1 cellular context compared by ENCODE assay signal in the genomic region with DNA sequence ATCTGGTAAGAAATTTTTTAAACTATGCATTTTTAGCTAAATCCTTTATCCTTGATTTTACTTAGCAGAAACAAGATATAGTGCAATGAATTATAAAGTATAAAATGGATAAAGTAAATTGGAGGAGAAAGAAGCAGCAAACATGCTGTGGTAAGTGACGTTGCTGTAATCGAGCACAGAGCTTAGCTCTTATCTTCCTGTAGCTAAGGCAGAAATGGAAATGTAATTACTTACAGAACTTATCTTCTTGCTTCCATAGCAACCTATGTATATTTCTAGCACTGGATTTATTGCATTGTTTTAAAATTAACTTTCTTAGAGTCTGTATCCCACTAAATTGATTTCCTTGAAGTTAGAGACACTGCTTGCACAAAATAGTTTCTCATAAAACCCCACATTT.
TF ChIP-seq lines count a peak whose summit lies in the region.

No MANE protein-coding gene starts in this region.

TF ChIP-seq in SK-N-SH, 30 proteins besides CTCF, POLR2A, EP300 and RAD21 (continued from another document):
- TF ChIP-seq, protein P1, sequence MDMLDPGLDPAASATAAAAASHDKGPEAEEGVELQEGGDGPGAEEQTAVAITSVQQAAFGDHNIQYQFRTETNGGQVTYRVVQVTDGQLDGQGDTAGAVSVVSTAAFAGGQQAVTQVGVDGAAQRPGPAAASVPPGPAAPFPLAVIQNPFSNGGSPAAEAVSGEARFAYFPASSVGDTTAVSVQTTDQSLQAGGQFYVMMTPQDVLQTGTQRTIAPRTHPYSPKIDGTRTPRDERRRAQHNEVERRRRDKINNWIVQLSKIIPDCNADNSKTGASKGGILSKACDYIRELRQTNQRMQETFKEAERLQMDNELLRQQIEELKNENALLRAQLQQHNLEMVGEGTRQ (IDR thresholded peaks at IDR 0.05; ENCODE audit: borderline replicate concordance, low read depth, low read length): no peak
- TF ChIP-seq, protein P2, sequence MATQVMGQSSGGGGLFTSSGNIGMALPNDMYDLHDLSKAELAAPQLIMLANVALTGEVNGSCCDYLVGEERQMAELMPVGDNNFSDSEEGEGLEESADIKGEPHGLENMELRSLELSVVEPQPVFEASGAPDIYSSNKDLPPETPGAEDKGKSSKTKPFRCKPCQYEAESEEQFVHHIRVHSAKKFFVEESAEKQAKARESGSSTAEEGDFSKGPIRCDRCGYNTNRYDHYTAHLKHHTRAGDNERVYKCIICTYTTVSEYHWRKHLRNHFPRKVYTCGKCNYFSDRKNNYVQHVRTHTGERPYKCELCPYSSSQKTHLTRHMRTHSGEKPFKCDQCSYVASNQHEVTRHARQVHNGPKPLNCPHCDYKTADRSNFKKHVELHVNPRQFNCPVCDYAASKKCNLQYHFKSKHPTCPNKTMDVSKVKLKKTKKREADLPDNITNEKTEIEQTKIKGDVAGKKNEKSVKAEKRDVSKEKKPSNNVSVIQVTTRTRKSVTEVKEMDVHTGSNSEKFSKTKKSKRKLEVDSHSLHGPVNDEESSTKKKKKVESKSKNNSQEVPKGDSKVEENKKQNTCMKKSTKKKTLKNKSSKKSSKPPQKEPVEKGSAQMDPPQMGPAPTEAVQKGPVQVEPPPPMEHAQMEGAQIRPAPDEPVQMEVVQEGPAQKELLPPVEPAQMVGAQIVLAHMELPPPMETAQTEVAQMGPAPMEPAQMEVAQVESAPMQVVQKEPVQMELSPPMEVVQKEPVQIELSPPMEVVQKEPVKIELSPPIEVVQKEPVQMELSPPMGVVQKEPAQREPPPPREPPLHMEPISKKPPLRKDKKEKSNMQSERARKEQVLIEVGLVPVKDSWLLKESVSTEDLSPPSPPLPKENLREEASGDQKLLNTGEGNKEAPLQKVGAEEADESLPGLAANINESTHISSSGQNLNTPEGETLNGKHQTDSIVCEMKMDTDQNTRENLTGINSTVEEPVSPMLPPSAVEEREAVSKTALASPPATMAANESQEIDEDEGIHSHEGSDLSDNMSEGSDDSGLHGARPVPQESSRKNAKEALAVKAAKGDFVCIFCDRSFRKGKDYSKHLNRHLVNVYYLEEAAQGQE (IDR thresholded peaks at IDR 0.05; ENCODE audit: low read depth, low read length): no peak
- TF ChIP-seq NFIC (IDR thresholded peaks at IDR 0.05; ENCODE audit: borderline replicate concordance) (no peak), SMC3 (IDR thresholded peaks at IDR 0.05; ENCODE audit: low read depth, low read length) (no peak), GABPA (IDR thresholded peaks at IDR 0.05; ENCODE audit: low read depth) (no peak), GATA2 (CRISPR knock-in tag; IDR thresholded peaks at IDR 0.05) (peak; percentile 72), FOXM1 (IDR thresholded peaks at IDR 0.05; ENCODE audit: low read depth) (no peak), FOSL2 (IDR thresholded peaks at IDR 0.05; ENCODE audit: borderline replicate concordance, low read depth) (no peak), YY1 (IDR thresholded peaks at IDR 0.05; ENCODE audit: low read depth) (no peak), RFX5 (IDR thresholded peaks at IDR 0.05; ENCODE audit: low read length) (peak; percentile 66; the same call in 1 of the 2 replicates), JUND (IDR thresholded peaks at IDR 0.05) (no peak), RXRA (IDR thresholded peaks at IDR 0.05; ENCODE audit: borderline replicate concordance, low read depth) (no peak), CHD2 (IDR thresholded peaks at IDR 0.05; ENCODE audit: low read length, partially characterized antibody) (peak; percentile 63), EZH2phosphoT487 (IDR thresholded peaks at IDR 0.05; ENCODE audit: borderline replicate concordance, low read depth) (no peak), NRF1 (IDR thresholded peaks at IDR 0.05; ENCODE audit: low read depth, low read length) (no peak), TEAD4 (IDR thresholded peaks at IDR 0.05; ENCODE audit: borderline replicate concordance, insufficient read depth) (no peak), MXI1 (IDR thresholded peaks at IDR 0.05; ENCODE audit: low read depth, low read length) (peak; percentile 37; the same call in 1 of the 2 replicates)
- TF ChIP-seq, protein P3, sequence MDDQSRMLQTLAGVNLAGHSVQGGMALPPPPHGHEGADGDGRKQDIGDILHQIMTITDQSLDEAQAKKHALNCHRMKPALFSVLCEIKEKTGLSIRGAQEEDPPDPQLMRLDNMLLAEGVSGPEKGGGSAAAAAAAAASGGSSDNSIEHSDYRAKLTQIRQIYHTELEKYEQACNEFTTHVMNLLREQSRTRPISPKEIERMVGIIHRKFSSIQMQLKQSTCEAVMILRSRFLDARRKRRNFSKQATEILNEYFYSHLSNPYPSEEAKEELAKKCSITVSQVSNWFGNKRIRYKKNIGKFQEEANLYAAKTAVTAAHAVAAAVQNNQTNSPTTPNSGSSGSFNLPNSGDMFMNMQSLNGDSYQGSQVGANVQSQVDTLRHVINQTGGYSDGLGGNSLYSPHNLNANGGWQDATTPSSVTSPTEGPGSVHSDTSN (IDR thresholded peaks at IDR 0.05): no peak
- TF ChIP-seq, protein P4, sequence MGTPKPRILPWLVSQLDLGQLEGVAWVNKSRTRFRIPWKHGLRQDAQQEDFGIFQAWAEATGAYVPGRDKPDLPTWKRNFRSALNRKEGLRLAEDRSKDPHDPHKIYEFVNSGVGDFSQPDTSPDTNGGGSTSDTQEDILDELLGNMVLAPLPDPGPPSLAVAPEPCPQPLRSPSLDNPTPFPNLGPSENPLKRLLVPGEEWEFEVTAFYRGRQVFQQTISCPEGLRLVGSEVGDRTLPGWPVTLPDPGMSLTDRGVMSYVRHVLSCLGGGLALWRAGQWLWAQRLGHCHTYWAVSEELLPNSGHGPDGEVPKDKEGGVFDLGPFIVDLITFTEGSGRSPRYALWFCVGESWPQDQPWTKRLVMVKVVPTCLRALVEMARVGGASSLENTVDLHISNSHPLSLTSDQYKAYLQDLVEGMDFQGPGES (IDR thresholded peaks at IDR 0.05; ENCODE audit: low read depth, low read length): no peak
- TF ChIP-seq, protein P5, sequence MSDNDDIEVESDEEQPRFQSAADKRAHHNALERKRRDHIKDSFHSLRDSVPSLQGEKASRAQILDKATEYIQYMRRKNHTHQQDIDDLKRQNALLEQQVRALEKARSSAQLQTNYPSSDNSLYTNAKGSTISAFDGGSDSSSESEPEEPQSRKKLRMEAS (IDR thresholded peaks at IDR 0.05; ENCODE audit: low read depth): no peak
- TF ChIP-seq, protein P6, sequence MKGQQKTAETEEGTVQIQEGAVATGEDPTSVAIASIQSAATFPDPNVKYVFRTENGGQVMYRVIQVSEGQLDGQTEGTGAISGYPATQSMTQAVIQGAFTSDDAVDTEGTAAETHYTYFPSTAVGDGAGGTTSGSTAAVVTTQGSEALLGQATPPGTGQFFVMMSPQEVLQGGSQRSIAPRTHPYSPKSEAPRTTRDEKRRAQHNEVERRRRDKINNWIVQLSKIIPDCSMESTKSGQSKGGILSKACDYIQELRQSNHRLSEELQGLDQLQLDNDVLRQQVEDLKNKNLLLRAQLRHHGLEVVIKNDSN (IDR thresholded peaks at IDR 0.05; ENCODE audit: borderline replicate concordance, low read depth): no peak
